Comparison of ENCODE assay signal across 8 cellular contexts in genomic region chr18:35756506-35757117, GRCh38.
DNase-seq lines count a peak whose midpoint lies in the region; ATAC-seq and TF ChIP-seq lines count a peak whose summit lies in the region.

No MANE protein-coding gene starts in this region.

- ATAC-seq in GM18867 (IDR thresholded peaks at IDR 0.05; ENCODE audit: unreplicated experiment) (peak; percentile 77), foreskin keratinocyte (peak; percentile 79)

- H3K4me1 Mint-ChIP-seq in activated T-helper 2 cell treated with anti-CD3 and anti-CD28 coated beads, Interferon-gamma antibody, Interleukin-2, Interleukin-4, amounts not matched to agents 10 μg/mL and 5 μg/mL and 100 μg/mL, durations not matched to agents 14 hours and 24 hours and 36 hours (ENCODE audit: low read depth): no peaks in the 10 kb centered on the region

- H3K36me3 ChIP-seq in OCI-LY3 (replicated peaks; ENCODE audit: low read depth, low read length): no peaks in the 10 kb centered on the region
- H3K36me3 ChIP-seq in osteoblast (ENCODE audit: insufficient read depth, low read length): no peaks in the 10 kb centered on the region
- H3K36me3 ChIP-seq in vagina: no peaks in the 10 kb centered on the region

- H3K79me2 ChIP-seq in OCI-LY3 (ENCODE audit: low read length) (no peaks in the 10 kb centered on the region), osteoblast (ENCODE audit: insufficient read depth, low read length) (no peaks in the 10 kb centered on the region)

- no peaks in the 10 kb centered on the region for H3K9me3 ChIP-seq in OCI-LY3 (ENCODE audit: insufficient read depth, low read length)
- H3K9me3 ChIP-seq in osteoblast (ENCODE audit: low read depth, low read length): no peaks in the 10 kb centered on the region
- H3K9me3 ChIP-seq in vagina: no peaks in the 10 kb centered on the region

- no peak overlapping the region for H3K4me3 ChIP-seq in Jurkat, Clone E6-1 (ENCODE audit: low read length)
- no peak overlapping the region for H3K4me3 ChIP-seq in OCI-LY3 (ENCODE audit: low read length)
- H3K4me3 ChIP-seq in osteoblast (ENCODE audit: insufficient read depth, low read length): no peak overlapping the region
- no peak overlapping the region for H3K4me3 ChIP-seq in vagina

- H3K27me3 Mint-ChIP-seq in activated T-helper 2 cell treated with anti-CD3 and anti-CD28 coated beads, Interferon-gamma antibody, Interleukin-2, Interleukin-4, amounts not matched to agents 10 μg/mL and 5 μg/mL and 100 μg/mL, durations not matched to agents 14 hours and 24 hours and 36 hours (ENCODE audit: low read depth): peaks cover 14% of the 10 kb centered on the region

- peak; percentile 75 for DNase-seq in AG08395 (ENCODE audit: low spot score)
- DNase-seq in Jurkat, Clone E6-1 (ENCODE audit: low read depth, low spot score): peak; percentile 46
- peak; percentile 25 for DNase-seq in activated T-helper 2 cell treated with anti-CD3 and anti-CD28 coated beads, Interferon-gamma antibody, Interleukin-2, Interleukin-4, amounts not matched to agents 10 μg/mL and 5 μg/mL and 100 μg/mL, durations not matched to agents 14 hours and 24 hours and 36 hours (ENCODE audit: low spot score)
- DNase-seq in foreskin keratinocyte: peak in 1 of 2 donors; percentile 43
- DNase-seq in osteoblast (ENCODE audit: insufficient read length, low spot score, missing footprints): peak; percentile 90
- DNase-seq in vagina (ENCODE audit: extremely low spot score in 2 of 2): no peak

- H3K4me2 ChIP-seq in OCI-LY3 (ENCODE audit: low read length) (no peak overlapping the region), osteoblast (ENCODE audit: insufficient read depth, low read length) (no peak overlapping the region)

- TF ChIP-seq CTCF in OCI-LY3 (IDR thresholded peaks at IDR 0.05; ENCODE audit: low read depth, low read length): peak; percentile 88
- peak; percentile 90 for TF ChIP-seq CTCF in foreskin keratinocyte (conservative IDR thresholded peaks at IDR 0.05)
- TF ChIP-seq CTCF in osteoblast (IDR thresholded peaks at IDR 0.05; ENCODE audit: extremely low read depth, low read depth, low read length): peak; percentile 78
- TF ChIP-seq CTCF in vagina (IDR thresholded peaks at IDR 0.05): peak; percentile 34 to 63 (median 48)

- H3K27me3 ChIP-seq in OCI-LY3 (ENCODE audit: low read depth, low read length): no peaks in the 10 kb centered on the region
- peaks cover 13% of the 10 kb centered on the region for H3K27me3 ChIP-seq in foreskin keratinocyte
- H3K27me3 ChIP-seq in osteoblast (ENCODE audit: insufficient read depth, low read length): peaks cover 8% of the 10 kb centered on the region
- no peaks in the 10 kb centered on the region for H3K27me3 ChIP-seq in vagina

- no peak overlapping the region for H3K27ac Mint-ChIP-seq in activated T-helper 2 cell treated with anti-CD3 and anti-CD28 coated beads, Interferon-gamma antibody, Interleukin-2, Interleukin-4, amounts not matched to agents 10 μg/mL and 5 μg/mL and 100 μg/mL, durations not matched to agents 14 hours and 24 hours and 36 hours

- H3K4me3 Mint-ChIP-seq in activated T-helper 2 cell treated with anti-CD3 and anti-CD28 coated beads, Interferon-gamma antibody, Interleukin-2, Interleukin-4, amounts not matched to agents 10 μg/mL and 5 μg/mL and 100 μg/mL, durations not matched to agents 14 hours and 24 hours and 36 hours (ENCODE audit: low read depth): no peak overlapping the region

- no peaks in the 10 kb centered on the region for H4K20me1 ChIP-seq in OCI-LY3 (ENCODE audit: insufficient read depth, low read length)
- H4K20me1 ChIP-seq in osteoblast (ENCODE audit: insufficient read depth, low read length): no peaks in the 10 kb centered on the region

- H3K27ac ChIP-seq in OCI-LY3 (ENCODE audit: low read length) (no peak overlapping the region), foreskin keratinocyte (no peak overlapping the region), osteoblast (ENCODE audit: low read depth, low read length) (no peak overlapping the region), vagina (no peak overlapping the region)

- TF ChIP-seq POLR2A in vagina (IDR thresholded peaks at IDR 0.05): no peak

- H3K36me3 Mint-ChIP-seq in activated T-helper 2 cell treated with anti-CD3 and anti-CD28 coated beads, Interferon-gamma antibody, Interleukin-2, Interleukin-4, amounts not matched to agents 10 μg/mL and 5 μg/mL and 100 μg/mL, durations not matched to agents 14 hours and 24 hours and 36 hours (ENCODE audit: low read depth): no peaks in the 10 kb centered on the region

- intact Hi-C loops in activated T-helper 2 cell treated with anti-CD3 and anti-CD28 coated beads, Interferon-gamma antibody, Interleukin-2, Interleukin-4, amounts not matched to agents 10 μg/mL and 5 μg/mL and 100 μg/mL, durations not matched to agents 14 hours and 24 hours and 36 hours (cut with micrococcal nuclease): loop anchor here (1.0 kb wide), 2 partner anchors 194 to 528 kb away; no protein-coding TSS in a partner anchor
- intact Hi-C loops in vagina (cut with DNase I): no loop called here

- no peak overlapping the region for H3K9ac ChIP-seq in OCI-LY3 (ENCODE audit: low read length)

- no peaks in the 10 kb centered on the region for H3K9me3 Mint-ChIP-seq in activated T-helper 2 cell treated with anti-CD3 and anti-CD28 coated beads, Interferon-gamma antibody, Interleukin-2, Interleukin-4, amounts not matched to agents 10 μg/mL and 5 μg/mL and 100 μg/mL, durations not matched to agents 14 hours and 24 hours and 36 hours

- H2AFZ ChIP-seq in OCI-LY3 (ENCODE audit: low read depth, low read length) (no peak overlapping the region), osteoblast (ENCODE audit: low read length) (no peak overlapping the region)

- no peaks in the 10 kb centered on the region for H3K4me1 ChIP-seq in OCI-LY3 (ENCODE audit: low read length)
- no peaks in the 10 kb centered on the region for H3K4me1 ChIP-seq in foreskin keratinocyte
- H3K4me1 ChIP-seq in osteoblast (ENCODE audit: insufficient read depth, low read length): no peaks in the 10 kb centered on the region
- no peaks in the 10 kb centered on the region for H3K4me1 ChIP-seq in vagina

Comparison
In these comparisons a context has a peak if more than half of its experiments do, and no peak if none do; other contexts are left out.
1. DNase-seq: peak in AG08395 (single experiment), Jurkat, Clone E6-1 (single experiment), activated T-helper 2 cell treated with anti-CD3 and anti-CD28 coated beads, Interferon-gamma antibody, Interleukin-2, Interleukin-4, amounts not matched to agents 10 μg/mL and 5 μg/mL and 100 μg/mL, durations not matched to agents 14 hours and 24 hours and 36 hours (single experiment) and osteoblast (single experiment); none in vagina (0 of 2).
2. Peak in every context shown above with its lines, with median percentiles within 50 percentile points of each other: CTCF ChIP-seq.